ENCODE assay signal across 9 cellular contexts in genomic region chr1:78676996-78677395, GRCh38.
"Had no signal": no experiment of that assay in that cellular context is flagged by ENCODE, and none has a peak within 500 bp of the region (broad histone marks: within the 10 kb centered on the region; RNA-seq: fewer than 3 reads in every experiment).

No MANE protein-coding gene starts in this region.

- H3K27me3 ChIP-seq: SJSA1 had no signal

- H3K9me3 ChIP-seq: SJSA1 had no signal

- H3K4me3 ChIP-seq: PC-9, SJSA1 had no signal

- H3K4me1 ChIP-seq: SJSA1 had no signal

- H2AFZ ChIP-seq: PC-9 had no signal

- ATAC-seq: activated CD4-positive, CD25-positive, alpha-beta regulatory T cell treated with anti-CD3 and anti-CD28 coated beads, Interleukin-2, amount 50 U/mL, for 24 hours; activated CD8-positive, alpha-beta T cell treated with anti-CD3 and anti-CD28 coated beads, Interleukin-2, amount 10 ng/mL, durations not matched to agents 7 days and 5 days; Right ventricle myocardium inferior had no signal

- H3K4me2 ChIP-seq: PC-9 had no signal

- H3K36me3 ChIP-seq: SJSA1 had no signal

- DNase-seq: activated CD8-positive, alpha-beta memory T cell treated with anti-CD3 and anti-CD28 coated beads, Interleukin-2, amount 50 U/mL, for 48 hours; activated effector memory CD4-positive, alpha-beta T cell treated with Interleukin-2 at 50 U/mL for 16 hours; activated T-cell treated with anti-CD3 and anti-CD28 coated beads, Interleukin-2, amount 50 U/mL, for 1 hour; NCI-H187 treated with DMSO at 0.1 percent for 48 hours had no signal

- H3K27ac ChIP-seq: PC-9, SJSA1 had no signal
